ENCODE assay signal across 30 cellular contexts in the genomic region with DNA sequence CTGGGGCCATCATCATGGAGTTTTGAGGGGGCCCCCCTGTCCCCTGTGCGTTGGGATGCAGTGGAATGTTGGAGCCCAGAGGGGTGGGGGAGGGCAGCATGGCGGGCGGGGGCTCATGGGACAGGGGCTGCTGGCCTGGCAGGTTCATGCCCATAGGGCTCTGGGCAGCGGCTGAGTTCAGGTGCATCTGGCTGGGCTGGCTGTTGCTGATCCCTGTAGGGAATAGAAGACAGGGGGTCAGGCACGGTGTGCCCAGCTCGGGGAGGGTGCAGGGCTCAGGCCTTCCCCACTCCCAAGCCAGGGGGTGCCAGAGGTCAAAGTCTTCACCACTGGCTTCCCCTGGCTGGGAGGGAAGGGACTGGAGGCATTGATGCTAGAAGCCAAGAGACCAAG. TPM values are rescaled to one million over a fixed set of nuclear protein-coding genes. Genes with fewer than 3 reads are reported as not detected.
DNase-seq lines count a peak whose midpoint lies in the region; ATAC-seq and TF ChIP-seq lines count a peak whose summit lies in the region.
"Had no signal": no experiment of that assay in that cellular context is flagged by ENCODE, and none has a peak within 500 bp of the region (broad histone marks: within the 10 kb centered on the region; RNA-seq: fewer than 3 reads in every experiment).

No MANE protein-coding gene starts in this region.

- no peaks in the 10 kb centered on the region for H3K27me3 ChIP-seq in BE2C
- H3K27me3 ChIP-seq in sigmoid colon = no peaks in the 10 kb centered on the region
- H3K27me3 ChIP-seq in prostate gland (replicated peaks; ENCODE audit: insufficient read depth) = no peaks in the 10 kb centered on the region
- H3K27me3 ChIP-seq: gastrocnemius medialis, testis had no signal

- WGBS in sigmoid colon, 2 donors = 88 to 89% methylated on average over 6 of the region's 6 CpGs
- 78% methylated on average over 5 of the region's 6 CpGs for WGBS in prostate gland

- H3K4me1 Mint-ChIP-seq in HFFc6 (ENCODE audit: low read depth) = no peaks in the 10 kb centered on the region

- H3K36me3 ChIP-seq in BE2C (peaks cover 28% of the 10 kb centered on the region), sigmoid colon (peaks cover 23 to 66% (median 54%) of the 10 kb centered on the region in 4 donors), prostate gland (peaks cover 17 to 33% of the 10 kb centered on the region in 2 donors)

- H3K27me3 Mint-ChIP-seq in HFFc6 (ENCODE audit: insufficient read depth) = peaks cover 18% of the 10 kb centered on the region

- peak; percentile 4 for DNase-seq in BE2C
- DNase-seq in HFFc6 = no peak
- no peak for DNase-seq in coronary artery (ENCODE audit: low spot score)
- no peak for DNase-seq in sigmoid colon
- DNase-seq in prostate gland (ENCODE audit: low spot score) = no peak
- DNase-seq: activated naive CD4-positive, alpha-beta T cell; activated T-cell treated with anti-CD3 and anti-CD28 coated beads, Interleukin-2, amount 50 U/mL, for 72 hours; cerebellar nuclear complex; DMS79 treated with DMSO at 0.1 percent for 48 hours; GDM1; hippocampal formation; IMR-90; mammary epithelial cell; NCI-H1048; NCI-H1694; stimulated activated naive CD8-positive, alpha-beta T cell treated with anti-CD3 and anti-CD28 coated beads, Interleukin-15, Interleukin-2, amounts not matched to agents 100 U/mL and 50 U/mL, for 24 hours; testis had no signal

- intact Hi-C loops in sigmoid colon (cut with DNase I) = no loop called here
- intact Hi-C loops in prostate gland (cut with DNase I) = no loop called here

- TF ChIP-seq EP300 in sigmoid colon (IDR thresholded peaks at IDR 0.05) = no peak

- TF ChIP-seq CTCF in BE2C (IDR thresholded peaks at IDR 0.05; ENCODE audit: low read depth, low read length) = no peak
- TF ChIP-seq CTCF in HFFc6 (IDR thresholded peaks at IDR 0.05) = 0 out of 2 replicates have a peak, but pooled peaks have one; percentile 11
- TF ChIP-seq CTCF in coronary artery (IDR thresholded peaks at IDR 0.05) = no peak
- TF ChIP-seq CTCF in sigmoid colon (IDR thresholded peaks at IDR 0.05) = no peak
- TF ChIP-seq CTCF in prostate gland (IDR thresholded peaks at IDR 0.05) = no peak

- H3K36me3 Mint-ChIP-seq in HFFc6 (ENCODE audit: low read depth) = peaks cover 22% of the 10 kb centered on the region

- H3K4me3 ChIP-seq in BE2C (ENCODE audit: low read depth, low read length) = no peak overlapping the region
- no peak overlapping the region for H3K4me3 ChIP-seq in coronary artery
- H3K4me3 ChIP-seq in sigmoid colon = no peak overlapping the region
- H3K4me3 ChIP-seq in prostate gland = no peak overlapping the region
- H3K4me3 ChIP-seq: gastrocnemius medialis, mucosa of descending colon, SK-N-MC, smooth muscle cell, testis had no signal

- ATAC-seq in GM21381 (IDR thresholded peaks at IDR 0.05; ENCODE audit: unreplicated experiment) (no peak), GM18519 (IDR thresholded peaks at IDR 0.05; ENCODE audit: low FRiP score, unreplicated experiment) (no peak)
- ATAC-seq: activated T-cell treated with anti-CD3 and anti-CD28 coated beads, Interleukin-2, amount 50 U/mL, for 72 hours; gastrocnemius medialis; mucosa of descending colon; stimulated activated naive CD8-positive, alpha-beta T cell treated with anti-CD3 and anti-CD28 coated beads, Interleukin-15, Interleukin-2, amounts not matched to agents 100 U/mL and 50 U/mL, for 24 hours had no signal

- no peak overlapping the region for H3K27ac Mint-ChIP-seq in HFFc6
- H3K27ac Mint-ChIP-seq: T-helper 1 cell treated with Interleukin-12 subunit alpha and Interleukin-12 subunit beta and Interleukin-4 antibody, amounts not matched to agents 30 μg/mL and 1 μg/mL, for 36 hours had no signal

- H3K4me1 ChIP-seq in BE2C = no peaks in the 10 kb centered on the region
- H3K4me1 ChIP-seq in sigmoid colon = peaks cover 0 to 58% (median 34%) of the 10 kb centered on the region in 4 donors
- H3K4me1 ChIP-seq in prostate gland (replicated peaks) = peaks cover 7% of the 10 kb centered on the region
- H3K4me1 ChIP-seq: parathyroid adenoma had no signal

- H3K9me3 ChIP-seq in BE2C (no peaks in the 10 kb centered on the region), sigmoid colon (no peaks in the 10 kb centered on the region), prostate gland (no peaks in the 10 kb centered on the region)
- H3K9me3 ChIP-seq: gastrocnemius medialis, mucosa of descending colon, testis had no signal

- H3K9me3 Mint-ChIP-seq in HFFc6 = peaks cover 1% of the 10 kb centered on the region; the same call in 1 of the 2 replicates
- H3K9me3 Mint-ChIP-seq: activated T-cell treated with anti-CD3 and anti-CD28 coated beads, Interleukin-2, amount 50 U/mL, for 72 hours; T-helper 1 cell treated with Interleukin-12 subunit alpha and Interleukin-12 subunit beta and Interleukin-4 antibody, amounts not matched to agents 30 μg/mL and 1 μg/mL, for 36 hours had no signal

- TF ChIP-seq POLR2A in sigmoid colon (IDR thresholded peaks at IDR 0.05) = no peak
- TF ChIP-seq POLR2A in prostate gland (IDR thresholded peaks at IDR 0.05) = no peak

- no peak overlapping the region for H3K4me3 Mint-ChIP-seq in HFFc6
- H3K4me3 Mint-ChIP-seq: activated T-cell treated with anti-CD3 and anti-CD28 coated beads, Interleukin-2, amount 50 U/mL, for 72 hours; T-helper 1 cell treated with Interleukin-12 subunit alpha and Interleukin-12 subunit beta and Interleukin-4 antibody, amounts not matched to agents 30 μg/mL and 1 μg/mL, for 36 hours had no signal

- peak overlapping the region; percentile 20 to 26 for H3K27ac ChIP-seq in coronary artery
- H3K27ac ChIP-seq in sigmoid colon = peak overlapping the region in 3 of 4 donors; percentile 25 to 58 (median 58)
- no peak overlapping the region for H3K27ac ChIP-seq in prostate gland
- H3K27ac ChIP-seq: parathyroid adenoma, SK-N-MC, testis had no signal

RNA-seq across cellular contexts. Expression of gene CXCR5, which starts 15.6 kb away (rescaled TPM):
- polyA plus RNA-seq in BE2C (2012; ENCODE audit: insufficient read depth, insufficient read length, low read depth) = not detected
- total RNA-seq in HFFc6 (2021; fragmentation: NEBNext Ultra II Directional; extraction: Animal tissue kit (Norgen Biotek cat#: 25700)) = under 1 TPM in 1 of 6 experiments, not detected in 5; 0.06 TPM
- total RNA-seq in sigmoid colon (not detected), prostate gland (under 1 TPM in 1 of 2 donors, not detected in 1; 0.17 TPM)
- 10 to 100 TPM in 1 of 3 donors, under 1 TPM in 2; under 0.01 to 11.5 (median 0.23) TPM for polyA plus RNA-seq in sigmoid colon
- total RNA-seq: endothelial cell of umbilical vein, gastrocnemius medialis, IMR-90, mammary epithelial cell, RPMI7951, smooth muscle cell had no signal
- polyA plus RNA-seq: AG04450, endothelial cell of umbilical vein, IMR-90, mammary epithelial cell, neural cell, smooth muscle cell had no signal

RNA-seq across cellular contexts. Expression of gene BCL9L, which starts 26.4 kb away (rescaled TPM):
- 104 TPM for polyA plus RNA-seq in BE2C (2012; ENCODE audit: insufficient read depth, insufficient read length, low read depth)
- 100 to 1,000 TPM; 120 to 135 (median 127) TPM for total RNA-seq in HFFc6 (2021; fragmentation: NEBNext Ultra II Directional; extraction: Animal tissue kit (Norgen Biotek cat#: 25700))
- 10 to 100 TPM in 3 of 4 donors, 1 to 10 TPM in 1; 7.9 to 46.5 (median 10.8) TPM for total RNA-seq in sigmoid colon
- 10 to 100 TPM in 1 of 3 donors, 1 to 10 TPM in 2; 4.8 to 33.2 (median 7.4) TPM for polyA plus RNA-seq in sigmoid colon
- total RNA-seq in prostate gland = 10 to 100 TPM; 46.6 to 56.8 TPM

RNA-seq across cellular contexts. Expression of gene UPK2, which starts 56.8 kb away (rescaled TPM):
- 0.94 TPM for polyA plus RNA-seq in BE2C (2012; ENCODE audit: insufficient read depth, insufficient read length, low read depth)
- total RNA-seq in HFFc6 (2021; fragmentation: NEBNext Ultra II Directional; extraction: Animal tissue kit (Norgen Biotek cat#: 25700)) = under 1 TPM in 4 of 6 experiments, not detected in 2; 0.19 to 0.83 (median 0.29) TPM
- total RNA-seq in sigmoid colon (not detected), prostate gland (not detected)
- polyA plus RNA-seq in sigmoid colon = not detected
- total RNA-seq: endothelial cell of umbilical vein, gastrocnemius medialis, IMR-90, mucosa of descending colon, NCI-H460, RPMI7951, smooth muscle cell had no signal
- polyA plus RNA-seq: AG04450, neural cell had no signal

Comparison
In these comparisons a context has a peak if more than half of its experiments do, and no peak if none do; other contexts are left out.
1. H3K27ac ChIP-seq: peak in coronary artery (2 of 2) and sigmoid colon (3 of 4); none in prostate gland (0 of 2).